In genomic region chr6:5672581-5673011, GRCh38 we compare ENCODE assay signal across 11 cellular contexts.
DNase-seq lines count a peak whose midpoint lies in the region; ATAC-seq and TF ChIP-seq lines count a peak whose summit lies in the region.
"Had no signal": no experiment of that assay in that cellular context is flagged by ENCODE, and none has a peak within 500 bp of the region (broad histone marks: within the 10 kb centered on the region; RNA-seq: fewer than 3 reads in every experiment).

No MANE protein-coding gene starts in this region.

- H3K4me1 ChIP-seq in upper lobe of right lung: peaks cover 28% of the 10 kb centered on the region
- H3K4me1 ChIP-seq: BE2C had no signal

- H3K4me3 ChIP-seq in astrocyte of the cerebellum (ENCODE audit: low read depth, low read length) (no peak overlapping the region), kidney epithelial cell (ENCODE audit: low read depth, low read length) (no peak overlapping the region), upper lobe of right lung (no peak overlapping the region)

- intact Hi-C loops in upper lobe of right lung (cut with DNase I): no loop called here
- intact Hi-C loops in activated T-helper 1 cell treated with anti-CD3 and anti-CD28 coated beads, Interleukin-12 subunit alpha, Interleukin-12 subunit beta, Interleukin-2, Interleukin-4 antibody, amounts not matched to agents 30 ng/mL and 10 ng/mL and 1 ng/mL, durations not matched to agents 14 hours and 24 hours and 36 hours (cut with micrococcal nuclease): no loop called here

- H3K9me3 ChIP-seq in upper lobe of right lung: no peaks in the 10 kb centered on the region
- H3K9me3 ChIP-seq: BE2C had no signal

- in situ Hi-C loops in astrocyte of the cerebellum (cut with HindIII; ENCODE audit: low sequenced_read_pairs): no loop called here
- in situ Hi-C loops in GM13977 (cut with MboI; ENCODE audit: low pct_unique_long_range_greater_than_20kb, low sequenced_read_pairs, unreplicated experiment): no loop called here

- no peak overlapping the region for H3K27ac ChIP-seq in upper lobe of right lung

- peaks cover 66% of the 10 kb centered on the region for H3K4me1 Mint-ChIP-seq in activated naive CD8-positive, alpha-beta T cell (ENCODE audit: low read depth)
- peaks cover 36% of the 10 kb centered on the region for H3K4me1 Mint-ChIP-seq in activated naive CD8-positive, alpha-beta T cell treated with anti-CD3 and anti-CD28 coated beads, Interleukin-2, amount 50 U/mL, for 24 hours
- H3K4me1 Mint-ChIP-seq in activated T-helper 1 cell treated with anti-CD3 and anti-CD28 coated beads, Interleukin-12 subunit alpha, Interleukin-12 subunit beta, Interleukin-2, Interleukin-4 antibody, amounts not matched to agents 30 ng/mL and 10 ng/mL and 1 ng/mL, durations not matched to agents 14 hours and 24 hours and 36 hours (ENCODE audit: low read depth): peaks cover 26% of the 10 kb centered on the region

- H3K36me3 ChIP-seq in kidney epithelial cell (ENCODE audit: control insufficient read depth, insufficient read depth, low read length) (no peaks in the 10 kb centered on the region), upper lobe of right lung (no peaks in the 10 kb centered on the region)
- H3K36me3 ChIP-seq: BE2C had no signal

- H3K36me3 Mint-ChIP-seq in activated naive CD8-positive, alpha-beta T cell: peaks cover 4% of the 10 kb centered on the region
- no peaks in the 10 kb centered on the region for H3K36me3 Mint-ChIP-seq in activated naive CD8-positive, alpha-beta T cell treated with anti-CD3 and anti-CD28 coated beads, Interleukin-2, amount 50 U/mL, for 24 hours (ENCODE audit: low read depth)
- peaks cover 5% of the 10 kb centered on the region for H3K36me3 Mint-ChIP-seq in activated T-helper 1 cell treated with anti-CD3 and anti-CD28 coated beads, Interleukin-12 subunit alpha, Interleukin-12 subunit beta, Interleukin-2, Interleukin-4 antibody, amounts not matched to agents 30 ng/mL and 10 ng/mL and 1 ng/mL, durations not matched to agents 14 hours and 24 hours and 36 hours (ENCODE audit: low read depth)

- H3K4me3 Mint-ChIP-seq in activated naive CD8-positive, alpha-beta T cell: no peak overlapping the region
- no peak overlapping the region for H3K4me3 Mint-ChIP-seq in activated naive CD8-positive, alpha-beta T cell treated with anti-CD3 and anti-CD28 coated beads, Interleukin-2, amount 50 U/mL, for 24 hours
- H3K4me3 Mint-ChIP-seq in activated T-helper 1 cell treated with anti-CD3 and anti-CD28 coated beads, Interleukin-12 subunit alpha, Interleukin-12 subunit beta, Interleukin-2, Interleukin-4 antibody, amounts not matched to agents 30 ng/mL and 10 ng/mL and 1 ng/mL, durations not matched to agents 14 hours and 24 hours and 36 hours: no peak overlapping the region
- H3K4me3 Mint-ChIP-seq: memory B cell had no signal

- ATAC-seq in activated naive CD8-positive, alpha-beta T cell treated with anti-CD3 and anti-CD28 coated beads, Interleukin-2, amount 50 U/mL, for 24 hours: no peak
- peak; percentile 47 for ATAC-seq in upper lobe of right lung

- no peaks in the 10 kb centered on the region for H3K9me3 Mint-ChIP-seq in activated naive CD8-positive, alpha-beta T cell (ENCODE audit: low read depth)
- no peaks in the 10 kb centered on the region for H3K9me3 Mint-ChIP-seq in activated naive CD8-positive, alpha-beta T cell treated with anti-CD3 and anti-CD28 coated beads, Interleukin-2, amount 50 U/mL, for 24 hours
- no peaks in the 10 kb centered on the region for H3K9me3 Mint-ChIP-seq in activated T-helper 1 cell treated with anti-CD3 and anti-CD28 coated beads, Interleukin-12 subunit alpha, Interleukin-12 subunit beta, Interleukin-2, Interleukin-4 antibody, amounts not matched to agents 30 ng/mL and 10 ng/mL and 1 ng/mL, durations not matched to agents 14 hours and 24 hours and 36 hours
- H3K9me3 Mint-ChIP-seq: memory B cell had no signal

- TF ChIP-seq CTCF in astrocyte of the cerebellum (IDR thresholded peaks at IDR 0.05; ENCODE audit: low read depth, low read length, missing control alignments) (no peak), kidney epithelial cell (IDR thresholded peaks at IDR 0.05; ENCODE audit: insufficient read depth, low read length, poor library complexity, severe bottlenecking) (no peak), upper lobe of right lung (IDR thresholded peaks at IDR 0.05) (no peak), GM13977 (IDR thresholded peaks at IDR 0.05; ENCODE audit: extremely low read depth, insufficient read depth, missing control alignments) (no peak)

- no peaks in the 10 kb centered on the region for H3K27me3 ChIP-seq in kidney epithelial cell (ENCODE audit: control insufficient read depth, insufficient read depth, low read length)
- no peaks in the 10 kb centered on the region for H3K27me3 ChIP-seq in upper lobe of right lung
- H3K27me3 ChIP-seq: BE2C had no signal

- no peaks in the 10 kb centered on the region for H3K27me3 Mint-ChIP-seq in activated naive CD8-positive, alpha-beta T cell
- H3K27me3 Mint-ChIP-seq in activated naive CD8-positive, alpha-beta T cell treated with anti-CD3 and anti-CD28 coated beads, Interleukin-2, amount 50 U/mL, for 24 hours: no peaks in the 10 kb centered on the region
- H3K27me3 Mint-ChIP-seq in activated T-helper 1 cell treated with anti-CD3 and anti-CD28 coated beads, Interleukin-12 subunit alpha, Interleukin-12 subunit beta, Interleukin-2, Interleukin-4 antibody, amounts not matched to agents 30 ng/mL and 10 ng/mL and 1 ng/mL, durations not matched to agents 14 hours and 24 hours and 36 hours (ENCODE audit: insufficient read depth): peaks cover 1% of the 10 kb centered on the region
- H3K27me3 Mint-ChIP-seq: memory B cell had no signal

- DNase-seq in activated naive CD8-positive, alpha-beta T cell treated with anti-CD3 and anti-CD28 coated beads, Interleukin-2, amount 50 U/mL, for 24 hours: no peak
- DNase-seq in astrocyte of the cerebellum (ENCODE audit: low read depth) (peak; percentile 59), kidney epithelial cell (ENCODE audit: low read depth) (peak; percentile 47), upper lobe of right lung (no peak), OCI-M2 (lab: John Stamatoyannopoulos, UW; ENCODE audit: unreplicated experiment) (no peak), GM13977 (ENCODE audit: low spot score) (no peak)
- DNase-seq in activated T-helper 1 cell treated with anti-CD3 and anti-CD28 coated beads, Interleukin-12 subunit alpha, Interleukin-12 subunit beta, Interleukin-2, Interleukin-4 antibody, amounts not matched to agents 30 ng/mL and 10 ng/mL and 1 ng/mL, durations not matched to agents 14 hours and 24 hours and 36 hours (ENCODE audit: low spot score): no peak
- DNase-seq: BE2C, NCI-H2029 treated with DMSO at 0.1 percent for 48 hours had no signal

- H3K27ac Mint-ChIP-seq in activated naive CD8-positive, alpha-beta T cell: peak overlapping the region; percentile 56
- no peak overlapping the region for H3K27ac Mint-ChIP-seq in activated naive CD8-positive, alpha-beta T cell treated with anti-CD3 and anti-CD28 coated beads, Interleukin-2, amount 50 U/mL, for 24 hours
- no peak overlapping the region for H3K27ac Mint-ChIP-seq in activated T-helper 1 cell treated with anti-CD3 and anti-CD28 coated beads, Interleukin-12 subunit alpha, Interleukin-12 subunit beta, Interleukin-2, Interleukin-4 antibody, amounts not matched to agents 30 ng/mL and 10 ng/mL and 1 ng/mL, durations not matched to agents 14 hours and 24 hours and 36 hours

Comparison
In these comparisons a context has a peak if more than half of its experiments do, and no peak if none do; other contexts are left out.
1. DNase-seq: peak in astrocyte of the cerebellum (single experiment) and kidney epithelial cell (single experiment); none in activated naive CD8-positive, alpha-beta T cell treated with anti-CD3 and anti-CD28 coated beads, Interleukin-2, amount 50 U/mL, for 24 hours (single experiment), upper lobe of right lung (single experiment), OCI-M2 (single experiment), GM13977 (single experiment) and activated T-helper 1 cell treated with anti-CD3 and anti-CD28 coated beads, Interleukin-12 subunit alpha, Interleukin-12 subunit beta, Interleukin-2, Interleukin-4 antibody, amounts not matched to agents 30 ng/mL and 10 ng/mL and 1 ng/mL, durations not matched to agents 14 hours and 24 hours and 36 hours (single experiment).